21 cellular contexts compared by ENCODE assay signal in genomic region chrX:96703379-96703778, GRCh38. TPM values are rescaled to one million over a fixed set of nuclear protein-coding genes. Genes with fewer than 3 reads are reported as not detected.
DNase-seq lines count a peak whose midpoint lies in the region; ATAC-seq, FAIRE-seq and TF ChIP-seq lines count a peak whose summit lies in the region.
"Had no signal": no experiment of that assay in that cellular context is flagged by ENCODE, and none has a peak within 500 bp of the region (broad histone marks: within the 10 kb centered on the region; RNA-seq: fewer than 3 reads in every experiment).

No MANE protein-coding gene starts in this region.

- H3K27me3 ChIP-seq in endothelial cell of umbilical vein (ENCODE audit: control insufficient read depth in 2 of 2, insufficient read depth in 2 of 2, low read length in 2 of 2) (no peaks in the 10 kb centered on the region), psoas muscle (ENCODE audit: insufficient read depth in 3 of 3, low read length in 2 of 3) (peaks cover 0 to 8% (median 0%) of the 10 kb centered on the region in 3 donors), small intestine (ENCODE audit: control insufficient read depth in 2 of 2, insufficient read depth in 2 of 2, low read length in 2 of 2) (no peaks in the 10 kb centered on the region)
- H3K27me3 ChIP-seq: BE2C had no signal

- intact Hi-C loops in endothelial cell of umbilical vein (cut with micrococcal nuclease), result loop anchor here (5.0 kb wide), 1 partner anchor 271 kb away; no protein-coding TSS in a partner anchor
- intact Hi-C loops in psoas muscle (cut with DNase I), result no loop called here
- intact Hi-C loops in Right ventricle myocardium superior (cut with DNase I), result no loop called here

- dilution Hi-C loops in endothelial cell of umbilical vein (cut with MboI; ENCODE audit: extremely low pct_ligation_motif_present, low sequenced_read_pairs), result no loop called here

- H3K9ac ChIP-seq in endothelial cell of umbilical vein (replicated peaks; ENCODE audit: extremely low read depth, insufficient read depth, low read length), result peak overlapping the region; percentile 51
- H3K9ac ChIP-seq: BLaER1 treated with 17β-estradiol and CSF1 and Interleukin-3, amounts not matched to agents 10 nM and 100 nM had no signal

- H4K20me1 ChIP-seq in endothelial cell of umbilical vein (replicated peaks; ENCODE audit: control insufficient read depth, extremely low read depth, insufficient read depth, low read length), result no peaks in the 10 kb centered on the region

- H3K79me2 ChIP-seq in endothelial cell of umbilical vein (ENCODE audit: control insufficient read depth, insufficient read depth, low read length), result peaks cover 32% of the 10 kb centered on the region

- H3K36me3 ChIP-seq in endothelial cell of umbilical vein (ENCODE audit: control insufficient read depth in 2 of 2, extremely low read depth in 1 of 2, insufficient read depth in 2 of 2, low read length in 2 of 2) (no peaks in the 10 kb centered on the region), psoas muscle (ENCODE audit: insufficient read depth in 1 of 2, low read depth in 1 of 2) (no peaks in the 10 kb centered on the region), small intestine (ENCODE audit: control insufficient read depth in 2 of 2, insufficient read depth in 2 of 2, low read length in 2 of 2) (no peaks in the 10 kb centered on the region)
- H3K36me3 ChIP-seq: BE2C, HAP-1 had no signal

- H3K9me3 ChIP-seq in endothelial cell of umbilical vein (replicated peaks; ENCODE audit: control insufficient read depth, insufficient read depth, low read length), result no peaks in the 10 kb centered on the region
- peaks cover 6% of the 10 kb centered on the region for H3K9me3 ChIP-seq in psoas muscle
- no peaks in the 10 kb centered on the region for H3K9me3 ChIP-seq in small intestine (ENCODE audit: control insufficient read depth, low read depth)
- H3K9me3 ChIP-seq: BE2C; BLaER1 treated with 17β-estradiol and CSF1 and Interleukin-3, amounts not matched to agents 10 nM and 100 nM; HAP-1 had no signal

- TF ChIP-seq POLR2A in endothelial cell of umbilical vein (IDR thresholded peaks at IDR 0.05; ENCODE audit: low read depth, low read length), result no peak

- WGBS in psoas muscle, 3 donors, result 29 to 58% (median 52%) methylated on average over 1 of the region's 1 CpG
- WGBS in small intestine, 3 donors, result 47 to 75% (median 58%) methylated on average over 1 of the region's 1 CpG

- no TSS peak for BruUV-seq in endothelial cell of umbilical vein (replicated peaks; lab: Mats Ljungman, UMichigan)

- no peaks in the 10 kb centered on the region for H3K9me1 ChIP-seq in endothelial cell of umbilical vein (replicated peaks; ENCODE audit: control insufficient read depth, extremely low read depth, insufficient read depth, low read length)

- TF ChIP-seq CTCF in endothelial cell of umbilical vein (IDR thresholded peaks at IDR 0.05; ENCODE audit: extremely low read depth in 1 of 2, insufficient read depth in 1 of 2, low read depth in 1 of 2, low read length in 2 of 2) (no peak), psoas muscle (IDR thresholded peaks at IDR 0.05) (no peak)

- CTCF ChIA-PET in endothelial cell of umbilical vein (lab: Charles Lee), result interaction anchor here (1.3 kb wide), 1 partner anchor 12 kb away, joined by 3 read pairs; no protein-coding TSS in a partner anchor

- DNase-seq in endothelial cell of umbilical vein (ENCODE audit: low read depth, low spot score), result peak; percentile 8
- no peak for DNase-seq in psoas muscle
- DNase-seq in small intestine, result peak; percentile 46
- no peak for DNase-seq in Right ventricle myocardium superior
- DNase-seq in stimulated activated CD4-positive, alpha-beta T cell treated with anti-CD3 and anti-CD28 coated beads, Interleukin-12 subunit alpha, Interleukin-12 subunit beta, amount 100 ng/mL, for 4 hours, result no peak
- DNase-seq: ACHN; AML-193; BE2C; CD4-positive, alpha-beta T cell; CD8-positive, alpha-beta memory T cell; DMS 273 treated with DMSO at 0.1 percent for 48 hours; DMS79; GDM1; GOT3; HFFc6 had no signal

- no peak overlapping the region for H3K4me2 ChIP-seq in endothelial cell of umbilical vein (ENCODE audit: insufficient read depth, low read length)

- no peak for FAIRE-seq in endothelial cell of umbilical vein (lab: Jason Lieb, UNC)
- FAIRE-seq in small intestine (lab: Jason Lieb, UNC), result no peak
- FAIRE-seq: D721Med, GM12878, H54 had no signal

- H3K27ac ChIP-seq in endothelial cell of umbilical vein (ENCODE audit: insufficient read depth, low read depth, low read length), result peak overlapping the region; percentile 90
- H3K27ac ChIP-seq in psoas muscle, result peak overlapping the region; percentile 37
- no peak overlapping the region for H3K27ac ChIP-seq in small intestine (ENCODE audit: low read depth in 1 of 2, low read length in 1 of 2)
- H3K27ac ChIP-seq: BLaER1 treated with 17β-estradiol and CSF1 and Interleukin-3, amounts not matched to agents 10 nM and 100 nM had no signal

- ATAC-seq in psoas muscle (peak in 3 of 4 donors; percentile 54 to 78 (median 57)), Right ventricle myocardium superior (ENCODE audit: poor library complexity) (no peak), GM19397 (IDR thresholded peaks at IDR 0.05; ENCODE audit: unreplicated experiment) (no peak)
- ATAC-seq: GM12878 had no signal

- H3K4me1 ChIP-seq in endothelial cell of umbilical vein (ENCODE audit: control insufficient read depth, extremely low read depth, insufficient read depth, low read length) (peaks cover 26% of the 10 kb centered on the region), psoas muscle (peaks cover 10% of the 10 kb centered on the region), small intestine (ENCODE audit: control insufficient read depth in 2 of 2, insufficient read depth in 1 of 2, low read depth in 1 of 2, low read length in 1 of 2) (no peaks in the 10 kb centered on the region)
- H3K4me1 ChIP-seq: BE2C had no signal

- POLR2A ChIA-PET in endothelial cell of umbilical vein (lab: Charles Lee), result no interaction called here

- H3K4me3 ChIP-seq in endothelial cell of umbilical vein (replicated peaks in 1 of 3; ENCODE audit: insufficient read depth in 1 of 3, low read depth in 1 of 3, low read length in 3 of 3) (no peak overlapping the region), psoas muscle (no peak overlapping the region), small intestine (ENCODE audit: low read depth in 1 of 2, low read length in 2 of 2) (no peak overlapping the region)
- H3K4me3 ChIP-seq: BLaER1 treated with 17β-estradiol and CSF1 and Interleukin-3, amounts not matched to agents 10 nM and 100 nM; GM12878; HAP-1 had no signal

- no peak overlapping the region for H2AFZ ChIP-seq in endothelial cell of umbilical vein (ENCODE audit: low read depth, low read length)

TF ChIP-seq in endothelial cell of umbilical vein, 7 proteins besides CTCF, POLR2A, EP300 and RAD21:
- no peak for TF ChIP-seq EZH2 (IDR thresholded peaks at IDR 0.05; ENCODE audit: borderline replicate concordance, low read depth, low read length, severe bottlenecking)
- TF ChIP-seq, protein P1, sequence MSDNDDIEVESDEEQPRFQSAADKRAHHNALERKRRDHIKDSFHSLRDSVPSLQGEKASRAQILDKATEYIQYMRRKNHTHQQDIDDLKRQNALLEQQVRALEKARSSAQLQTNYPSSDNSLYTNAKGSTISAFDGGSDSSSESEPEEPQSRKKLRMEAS (IDR thresholded peaks at IDR 0.05; ENCODE audit: insufficient read depth, insufficient read length), result no peak
- no peak for TF ChIP-seq JUN (IDR thresholded peaks at IDR 0.05; ENCODE audit: borderline replicate concordance, insufficient read depth, insufficient read length, low read depth)
- TF ChIP-seq POLR2AphosphoS5 (IDR thresholded peaks at IDR 0.05; ENCODE audit: insufficient read depth, low read depth, low read length), result no peak
- no peak for TF ChIP-seq MYC (IDR thresholded peaks at IDR 0.05; ENCODE audit: low read depth, low read length)
- TF ChIP-seq FOS (IDR thresholded peaks at IDR 0.05; ENCODE audit: borderline replicate concordance, insufficient read depth, low read length), result no peak
- TF ChIP-seq GATA2 (IDR thresholded peaks at IDR 0.05; ENCODE audit: insufficient read depth, insufficient read length, low read depth, low read length), result no peak
TF ChIP-seq in endothelial cell of umbilical vein: peak in this region for 0.

RNA-seq across cellular contexts. Expression of gene DIAPH2, which starts 18.7 kb away (rescaled TPM):
- total RNA-seq in endothelial cell of umbilical vein (30.0 and 30.3 TPM in 2 replicates), psoas muscle (10 to 100 TPM in 3 of 4 donors, 1 to 10 TPM in 1; 9.7 to 19.2 (median 16.7) TPM), Right ventricle myocardium superior (11.0 TPM)
- polyA plus RNA-seq in endothelial cell of umbilical vein (3.0 TPM in 2 replicates), psoas muscle (10 to 100 TPM in 1 of 3 donors, 1 to 10 TPM in 2; 2.6 to 11.5 (median 6.6) TPM), small intestine (1 to 10 TPM; 5.1 to 6.3 (median 6.0) TPM)
- 4.0 and 4.2 TPM in 2 replicates for polyA plus RNA-seq in endothelial cell of umbilical vein (2011; cell fraction: cytosol; rRNA removed)
- 9.2 and 9.6 TPM in 2 replicates for polyA plus RNA-seq in endothelial cell of umbilical vein (2011; cell fraction: nucleus; rRNA removed)
- 12.9 and 14.4 TPM in 2 replicates for polyA plus RNA-seq in endothelial cell of umbilical vein (2012)
- polyA minus RNA-seq in endothelial cell of umbilical vein, result 14.3 and 14.9 TPM in 2 replicates
- 10.1 TPM for polyA minus RNA-seq in endothelial cell of umbilical vein (2011; cell fraction: cytosol; rRNA and poly(A)+ RNA removed)
- 66.5 and 70.8 TPM in 2 replicates for polyA minus RNA-seq in endothelial cell of umbilical vein (2011; cell fraction: nucleus; rRNA and poly(A)+ RNA removed)

Comparison
In these comparisons a context has a peak if more than half of its experiments do, and no peak if none do; other contexts are left out.
1. DNase-seq: peak in endothelial cell of umbilical vein (single experiment) and small intestine (single experiment); none in psoas muscle (0 of 2), Right ventricle myocardium superior (single experiment) and stimulated activated CD4-positive, alpha-beta T cell treated with anti-CD3 and anti-CD28 coated beads, Interleukin-12 subunit alpha, Interleukin-12 subunit beta, amount 100 ng/mL, for 4 hours (single experiment).
2. H3K27ac ChIP-seq: peak in endothelial cell of umbilical vein (single experiment) and psoas muscle (single experiment); none in small intestine (0 of 2).
3. ATAC-seq: peak in psoas muscle (3 of 4); none in Right ventricle myocardium superior (single experiment) and GM19397 (single experiment).